In the genomic region with DNA sequence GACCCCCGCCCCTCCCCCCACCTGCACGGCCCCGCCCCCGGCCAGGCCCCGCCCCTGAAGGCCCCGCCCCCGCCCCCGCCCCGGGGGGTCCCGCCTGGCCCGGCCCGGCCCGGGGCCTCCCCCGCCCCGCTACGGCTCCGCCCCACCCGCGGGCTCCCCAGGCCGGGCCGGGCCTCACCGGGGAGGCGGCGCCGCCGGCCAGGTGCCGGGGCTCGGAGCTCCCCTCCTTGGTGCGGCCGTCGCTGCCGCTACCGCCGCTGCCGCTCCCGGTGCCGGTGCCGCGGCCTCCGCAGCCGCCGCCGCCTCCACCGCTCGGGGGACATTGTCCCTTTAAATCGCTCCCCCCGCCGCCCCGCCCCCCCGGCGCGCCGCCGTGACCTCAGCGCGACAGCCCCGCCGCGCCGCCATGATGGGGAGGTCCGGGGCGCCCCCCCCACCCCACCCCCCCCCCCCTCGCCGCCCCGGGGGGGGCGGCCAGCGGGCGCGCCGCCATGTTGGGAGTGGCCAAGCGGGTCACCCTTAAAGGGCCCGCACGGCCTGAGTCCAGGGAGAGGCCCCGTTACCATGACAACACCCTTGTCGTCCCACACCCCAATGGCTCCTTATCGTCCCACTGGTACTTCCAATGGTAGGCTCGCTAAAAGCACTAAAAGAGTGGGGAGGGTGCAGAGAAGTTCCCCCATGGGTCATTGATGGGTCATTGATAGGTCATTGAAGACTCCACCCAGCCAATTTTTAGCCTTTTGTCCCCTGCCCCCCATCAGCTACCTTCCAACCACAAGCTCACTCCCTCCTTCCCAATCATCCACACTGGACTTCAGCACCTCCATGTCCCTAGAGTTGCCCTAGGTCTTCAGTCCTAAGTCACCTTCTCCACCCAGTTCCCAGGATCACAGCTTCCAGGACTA, we compare ENCODE assay signal across 1 cellular context.
TF ChIP-seq lines count a peak whose summit lies in the region.

A gene with protein sequence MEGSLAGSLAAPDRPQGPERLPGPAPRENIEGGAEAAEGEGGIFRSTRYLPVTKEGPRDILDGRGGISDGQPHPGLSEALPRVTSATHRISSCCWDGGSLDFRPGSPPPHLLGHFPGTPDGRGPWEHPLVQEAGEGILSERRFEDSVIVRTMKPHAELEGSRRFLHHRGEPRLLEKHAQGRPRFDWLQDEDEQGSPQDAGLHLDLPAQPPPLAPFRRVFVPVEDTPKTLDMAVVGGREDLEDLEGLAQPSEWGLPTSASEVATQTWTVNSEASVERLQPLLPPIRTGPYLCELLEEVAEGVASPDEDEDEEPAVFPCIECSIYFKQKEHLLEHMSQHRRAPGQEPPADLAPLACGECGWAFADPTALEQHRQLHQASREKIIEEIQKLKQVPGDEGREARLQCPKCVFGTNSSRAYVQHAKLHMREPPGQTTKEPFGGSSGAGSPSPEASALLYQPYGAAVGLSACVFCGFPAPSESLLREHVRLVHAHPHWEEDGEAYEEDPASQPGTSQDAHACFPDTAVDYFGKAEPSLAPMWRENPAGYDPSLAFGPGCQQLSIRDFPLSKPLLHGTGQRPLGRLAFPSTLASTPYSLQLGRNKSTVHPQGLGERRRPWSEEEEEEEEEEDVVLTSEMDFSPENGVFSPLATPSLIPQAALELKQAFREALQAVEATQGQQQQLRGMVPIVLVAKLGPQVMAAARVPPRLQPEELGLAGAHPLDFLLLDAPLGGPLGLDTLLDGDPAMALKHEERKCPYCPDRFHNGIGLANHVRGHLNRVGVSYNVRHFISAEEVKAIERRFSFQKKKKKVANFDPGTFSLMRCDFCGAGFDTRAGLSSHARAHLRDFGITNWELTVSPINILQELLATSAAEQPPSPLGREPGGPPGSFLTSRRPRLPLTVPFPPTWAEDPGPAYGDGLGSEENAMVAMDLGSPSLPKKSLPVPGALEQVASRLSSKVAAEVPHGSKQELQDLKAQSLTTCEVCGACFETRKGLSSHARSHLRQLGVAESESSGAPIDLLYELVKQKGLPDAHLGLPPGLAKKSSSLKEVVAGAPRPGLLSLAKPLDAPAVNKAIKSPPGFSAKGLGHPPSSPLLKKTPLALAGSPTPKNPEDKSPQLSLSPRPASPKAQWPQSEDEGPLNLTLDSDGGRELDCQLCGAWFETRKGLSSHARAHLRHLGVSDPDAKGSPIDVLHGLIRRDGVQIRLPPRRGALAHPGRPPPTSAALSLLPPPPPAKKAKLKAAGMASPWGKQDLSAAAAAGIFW (N-terminal part only) (minus strand): TSS at position 337 of the 908 bp plus-strand sequence. CDS start 1,649 bp downstream, outside the sequence.

TF ChIP-seq in HepG2, 621 proteins besides CTCF, POLR2A, EP300 and RAD21 (continued from another document):
- TF ChIP-seq, protein P1, sequence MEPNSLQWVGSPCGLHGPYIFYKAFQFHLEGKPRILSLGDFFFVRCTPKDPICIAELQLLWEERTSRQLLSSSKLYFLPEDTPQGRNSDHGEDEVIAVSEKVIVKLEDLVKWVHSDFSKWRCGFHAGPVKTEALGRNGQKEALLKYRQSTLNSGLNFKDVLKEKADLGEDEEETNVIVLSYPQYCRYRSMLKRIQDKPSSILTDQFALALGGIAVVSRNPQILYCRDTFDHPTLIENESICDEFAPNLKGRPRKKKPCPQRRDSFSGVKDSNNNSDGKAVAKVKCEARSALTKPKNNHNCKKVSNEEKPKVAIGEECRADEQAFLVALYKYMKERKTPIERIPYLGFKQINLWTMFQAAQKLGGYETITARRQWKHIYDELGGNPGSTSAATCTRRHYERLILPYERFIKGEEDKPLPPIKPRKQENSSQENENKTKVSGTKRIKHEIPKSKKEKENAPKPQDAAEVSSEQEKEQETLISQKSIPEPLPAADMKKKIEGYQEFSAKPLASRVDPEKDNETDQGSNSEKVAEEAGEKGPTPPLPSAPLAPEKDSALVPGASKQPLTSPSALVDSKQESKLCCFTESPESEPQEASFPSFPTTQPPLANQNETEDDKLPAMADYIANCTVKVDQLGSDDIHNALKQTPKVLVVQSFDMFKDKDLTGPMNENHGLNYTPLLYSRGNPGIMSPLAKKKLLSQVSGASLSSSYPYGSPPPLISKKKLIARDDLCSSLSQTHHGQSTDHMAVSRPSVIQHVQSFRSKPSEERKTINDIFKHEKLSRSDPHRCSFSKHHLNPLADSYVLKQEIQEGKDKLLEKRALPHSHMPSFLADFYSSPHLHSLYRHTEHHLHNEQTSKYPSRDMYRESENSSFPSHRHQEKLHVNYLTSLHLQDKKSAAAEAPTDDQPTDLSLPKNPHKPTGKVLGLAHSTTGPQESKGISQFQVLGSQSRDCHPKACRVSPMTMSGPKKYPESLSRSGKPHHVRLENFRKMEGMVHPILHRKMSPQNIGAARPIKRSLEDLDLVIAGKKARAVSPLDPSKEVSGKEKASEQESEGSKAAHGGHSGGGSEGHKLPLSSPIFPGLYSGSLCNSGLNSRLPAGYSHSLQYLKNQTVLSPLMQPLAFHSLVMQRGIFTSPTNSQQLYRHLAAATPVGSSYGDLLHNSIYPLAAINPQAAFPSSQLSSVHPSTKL (CRISPR knock-in tag; IDR thresholded peaks at IDR 0.05), result no peak
- TF ChIP-seq ZNF335 (CRISPR knock-in tag; IDR thresholded peaks at IDR 0.05), result no peak
- no peak for TF ChIP-seq EEA1 (CRISPR knock-in tag; IDR thresholded peaks at IDR 0.05; ENCODE audit: borderline replicate concordance)
- TF ChIP-seq HCFC1 (IDR thresholded peaks at IDR 0.05; ENCODE audit: low read depth, low read length), result peak; percentile 75
- TF ChIP-seq, protein P2, sequence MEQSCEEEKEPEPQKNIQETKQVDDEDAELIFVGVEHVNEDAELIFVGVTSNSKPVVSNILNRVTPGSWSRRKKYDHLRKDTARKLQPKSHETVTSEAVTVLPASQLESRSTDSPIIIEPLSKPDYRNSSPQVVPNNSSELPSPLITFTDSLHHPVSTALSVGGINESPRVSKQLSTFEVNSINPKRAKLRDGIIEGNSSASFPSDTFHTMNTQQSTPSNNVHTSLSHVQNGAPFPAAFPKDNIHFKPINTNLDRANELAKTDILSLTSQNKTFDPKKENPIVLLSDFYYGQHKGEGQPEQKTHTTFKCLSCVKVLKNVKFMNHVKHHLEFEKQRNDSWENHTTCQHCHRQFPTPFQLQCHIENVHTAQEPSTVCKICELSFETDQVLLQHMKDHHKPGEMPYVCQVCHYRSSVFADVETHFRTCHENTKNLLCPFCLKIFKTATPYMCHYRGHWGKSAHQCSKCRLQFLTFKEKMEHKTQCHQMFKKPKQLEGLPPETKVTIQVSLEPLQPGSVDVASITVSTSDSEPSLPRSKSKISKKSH (CRISPR knock-in tag; IDR thresholded peaks at IDR 0.05; ENCODE audit: borderline replicate concordance), result no peak
- TF ChIP-seq ZSCAN25 (CRISPR knock-in tag; IDR thresholded peaks at IDR 0.05), result no peak
- TF ChIP-seq, protein P3, sequence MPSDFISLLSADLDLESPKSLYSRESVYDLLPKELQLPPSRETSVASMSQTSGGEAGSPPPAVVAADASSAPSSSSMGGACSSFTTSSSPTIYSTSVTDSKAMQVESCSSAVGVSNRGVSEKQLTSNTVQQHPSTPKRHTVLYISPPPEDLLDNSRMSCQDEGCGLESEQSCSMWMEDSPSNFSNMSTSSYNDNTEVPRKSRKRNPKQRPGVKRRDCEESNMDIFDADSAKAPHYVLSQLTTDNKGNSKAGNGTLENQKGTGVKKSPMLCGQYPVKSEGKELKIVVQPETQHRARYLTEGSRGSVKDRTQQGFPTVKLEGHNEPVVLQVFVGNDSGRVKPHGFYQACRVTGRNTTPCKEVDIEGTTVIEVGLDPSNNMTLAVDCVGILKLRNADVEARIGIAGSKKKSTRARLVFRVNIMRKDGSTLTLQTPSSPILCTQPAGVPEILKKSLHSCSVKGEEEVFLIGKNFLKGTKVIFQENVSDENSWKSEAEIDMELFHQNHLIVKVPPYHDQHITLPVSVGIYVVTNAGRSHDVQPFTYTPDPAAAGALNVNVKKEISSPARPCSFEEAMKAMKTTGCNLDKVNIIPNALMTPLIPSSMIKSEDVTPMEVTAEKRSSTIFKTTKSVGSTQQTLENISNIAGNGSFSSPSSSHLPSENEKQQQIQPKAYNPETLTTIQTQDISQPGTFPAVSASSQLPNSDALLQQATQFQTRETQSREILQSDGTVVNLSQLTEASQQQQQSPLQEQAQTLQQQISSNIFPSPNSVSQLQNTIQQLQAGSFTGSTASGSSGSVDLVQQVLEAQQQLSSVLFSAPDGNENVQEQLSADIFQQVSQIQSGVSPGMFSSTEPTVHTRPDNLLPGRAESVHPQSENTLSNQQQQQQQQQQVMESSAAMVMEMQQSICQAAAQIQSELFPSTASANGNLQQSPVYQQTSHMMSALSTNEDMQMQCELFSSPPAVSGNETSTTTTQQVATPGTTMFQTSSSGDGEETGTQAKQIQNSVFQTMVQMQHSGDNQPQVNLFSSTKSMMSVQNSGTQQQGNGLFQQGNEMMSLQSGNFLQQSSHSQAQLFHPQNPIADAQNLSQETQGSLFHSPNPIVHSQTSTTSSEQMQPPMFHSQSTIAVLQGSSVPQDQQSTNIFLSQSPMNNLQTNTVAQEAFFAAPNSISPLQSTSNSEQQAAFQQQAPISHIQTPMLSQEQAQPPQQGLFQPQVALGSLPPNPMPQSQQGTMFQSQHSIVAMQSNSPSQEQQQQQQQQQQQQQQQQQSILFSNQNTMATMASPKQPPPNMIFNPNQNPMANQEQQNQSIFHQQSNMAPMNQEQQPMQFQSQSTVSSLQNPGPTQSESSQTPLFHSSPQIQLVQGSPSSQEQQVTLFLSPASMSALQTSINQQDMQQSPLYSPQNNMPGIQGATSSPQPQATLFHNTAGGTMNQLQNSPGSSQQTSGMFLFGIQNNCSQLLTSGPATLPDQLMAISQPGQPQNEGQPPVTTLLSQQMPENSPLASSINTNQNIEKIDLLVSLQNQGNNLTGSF (CRISPR knock-in tag; IDR thresholded peaks at IDR 0.05), result no peak
- TF ChIP-seq, protein P4, sequence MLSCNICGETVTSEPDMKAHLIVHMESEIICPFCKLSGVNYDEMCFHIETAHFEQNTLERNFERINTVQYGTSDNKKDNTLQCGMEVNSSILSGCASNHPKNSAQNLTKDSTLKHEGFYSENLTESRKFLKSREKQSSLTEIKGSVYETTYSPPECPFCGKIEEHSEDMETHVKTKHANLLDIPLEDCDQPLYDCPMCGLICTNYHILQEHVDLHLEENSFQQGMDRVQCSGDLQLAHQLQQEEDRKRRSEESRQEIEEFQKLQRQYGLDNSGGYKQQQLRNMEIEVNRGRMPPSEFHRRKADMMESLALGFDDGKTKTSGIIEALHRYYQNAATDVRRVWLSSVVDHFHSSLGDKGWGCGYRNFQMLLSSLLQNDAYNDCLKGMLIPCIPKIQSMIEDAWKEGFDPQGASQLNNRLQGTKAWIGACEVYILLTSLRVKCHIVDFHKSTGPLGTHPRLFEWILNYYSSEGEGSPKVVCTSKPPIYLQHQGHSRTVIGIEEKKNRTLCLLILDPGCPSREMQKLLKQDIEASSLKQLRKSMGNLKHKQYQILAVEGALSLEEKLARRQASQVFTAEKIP (CRISPR knock-in tag; IDR thresholded peaks at IDR 0.05; ENCODE audit: borderline replicate concordance), result no peak
- no peak for TF ChIP-seq FLYWCH1 (CRISPR knock-in tag; IDR thresholded peaks at IDR 0.05)
- no peak for TF ChIP-seq ZNF430 (CRISPR knock-in tag; IDR thresholded peaks at IDR 0.05)
- TF ChIP-seq SP4 (CRISPR knock-in tag; IDR thresholded peaks at IDR 0.05), result peak; percentile 36; the same call in 1 of the 2 replicates
- TF ChIP-seq KAT2B (IDR thresholded peaks at IDR 0.05; ENCODE audit: borderline replicate concordance, low read depth, low read length), result no peak
- TF ChIP-seq, protein P5, sequence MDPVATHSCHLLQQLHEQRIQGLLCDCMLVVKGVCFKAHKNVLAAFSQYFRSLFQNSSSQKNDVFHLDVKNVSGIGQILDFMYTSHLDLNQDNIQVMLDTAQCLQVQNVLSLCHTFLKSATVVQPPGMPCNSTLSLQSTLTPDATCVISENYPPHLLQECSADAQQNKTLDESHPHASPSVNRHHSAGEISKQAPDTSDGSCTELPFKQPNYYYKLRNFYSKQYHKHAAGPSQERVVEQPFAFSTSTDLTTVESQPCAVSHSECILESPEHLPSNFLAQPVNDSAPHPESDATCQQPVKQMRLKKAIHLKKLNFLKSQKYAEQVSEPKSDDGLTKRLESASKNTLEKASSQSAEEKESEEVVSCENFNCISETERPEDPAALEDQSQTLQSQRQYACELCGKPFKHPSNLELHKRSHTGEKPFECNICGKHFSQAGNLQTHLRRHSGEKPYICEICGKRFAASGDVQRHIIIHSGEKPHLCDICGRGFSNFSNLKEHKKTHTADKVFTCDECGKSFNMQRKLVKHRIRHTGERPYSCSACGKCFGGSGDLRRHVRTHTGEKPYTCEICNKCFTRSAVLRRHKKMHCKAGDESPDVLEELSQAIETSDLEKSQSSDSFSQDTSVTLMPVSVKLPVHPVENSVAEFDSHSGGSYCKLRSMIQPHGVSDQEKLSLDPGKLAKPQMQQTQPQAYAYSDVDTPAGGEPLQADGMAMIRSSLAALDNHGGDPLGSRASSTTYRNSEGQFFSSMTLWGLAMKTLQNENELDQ (CRISPR knock-in tag; IDR thresholded peaks at IDR 0.05; ENCODE audit: borderline replicate concordance), result no peak
- TF ChIP-seq GATAD1 (CRISPR knock-in tag; IDR thresholded peaks at IDR 0.05), result no peak
- 0 out of 2 replicates have a peak, but pooled peaks have one; percentile 14 for TF ChIP-seq SALL1 (CRISPR knock-in tag; IDR thresholded peaks at IDR 0.05)
- peak; percentile 61; the same call in 1 of the 2 replicates for TF ChIP-seq ZFY (CRISPR knock-in tag; IDR thresholded peaks at IDR 0.05)
- no peak for TF ChIP-seq ZNF251 (CRISPR knock-in tag; IDR thresholded peaks at IDR 0.05)
- TF ChIP-seq, protein P6, sequence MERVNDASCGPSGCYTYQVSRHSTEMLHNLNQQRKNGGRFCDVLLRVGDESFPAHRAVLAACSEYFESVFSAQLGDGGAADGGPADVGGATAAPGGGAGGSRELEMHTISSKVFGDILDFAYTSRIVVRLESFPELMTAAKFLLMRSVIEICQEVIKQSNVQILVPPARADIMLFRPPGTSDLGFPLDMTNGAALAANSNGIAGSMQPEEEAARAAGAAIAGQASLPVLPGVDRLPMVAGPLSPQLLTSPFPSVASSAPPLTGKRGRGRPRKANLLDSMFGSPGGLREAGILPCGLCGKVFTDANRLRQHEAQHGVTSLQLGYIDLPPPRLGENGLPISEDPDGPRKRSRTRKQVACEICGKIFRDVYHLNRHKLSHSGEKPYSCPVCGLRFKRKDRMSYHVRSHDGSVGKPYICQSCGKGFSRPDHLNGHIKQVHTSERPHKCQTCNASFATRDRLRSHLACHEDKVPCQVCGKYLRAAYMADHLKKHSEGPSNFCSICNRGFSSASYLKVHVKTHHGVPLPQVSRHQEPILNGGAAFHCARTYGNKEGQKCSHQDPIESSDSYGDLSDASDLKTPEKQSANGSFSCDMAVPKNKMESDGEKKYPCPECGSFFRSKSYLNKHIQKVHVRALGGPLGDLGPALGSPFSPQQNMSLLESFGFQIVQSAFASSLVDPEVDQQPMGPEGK (CRISPR knock-in tag; IDR thresholded peaks at IDR 0.05), result peak; percentile 71
- TF ChIP-seq, protein P7, sequence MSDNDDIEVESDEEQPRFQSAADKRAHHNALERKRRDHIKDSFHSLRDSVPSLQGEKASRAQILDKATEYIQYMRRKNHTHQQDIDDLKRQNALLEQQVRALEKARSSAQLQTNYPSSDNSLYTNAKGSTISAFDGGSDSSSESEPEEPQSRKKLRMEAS (IDR thresholded peaks at IDR 0.05), result 0 out of 2 replicates have a peak, but pooled peaks have one; percentile 48
- peak; percentile 33; the same call in 1 of the 2 replicates for TF ChIP-seq SRF (IDR thresholded peaks at IDR 0.05; ENCODE audit: low read depth, low read length)
- TF ChIP-seq NR2C2 (CRISPR knock-in tag; IDR thresholded peaks at IDR 0.05; ENCODE audit: borderline replicate concordance), result no peak; the same call in 1 of the 2 replicates
- peak; percentile 62; the same call in 1 of the 2 replicates for TF ChIP-seq GABPB1 (CRISPR knock-in tag; IDR thresholded peaks at IDR 0.05)
- peak; percentile 25; the same call in 1 of the 2 replicates for TF ChIP-seq CREM (IDR thresholded peaks at IDR 0.05)
- no peak for TF ChIP-seq CREM (CRISPR knock-in tag; IDR thresholded peaks at IDR 0.05)
- TF ChIP-seq ZNF460 (CRISPR knock-in tag; IDR thresholded peaks at IDR 0.05; ENCODE audit: borderline replicate concordance), result no peak
- TF ChIP-seq ZNF441 (CRISPR knock-in tag; IDR thresholded peaks at IDR 0.05; ENCODE audit: borderline replicate concordance), result no peak
- TF ChIP-seq ERF (CRISPR knock-in tag; IDR thresholded peaks at IDR 0.05), result 0 out of 2 replicates have a peak, but pooled peaks have one; percentile 21
- TF ChIP-seq SAP130 (CRISPR knock-in tag; IDR thresholded peaks at IDR 0.05; ENCODE audit: low read depth), result 0 out of 2 replicates have a peak, but pooled peaks have one; percentile 12
- no peak for TF ChIP-seq SIX4 (CRISPR knock-in tag; IDR thresholded peaks at IDR 0.05)
